In genomic region chr21:44984428-44984791, GRCh38 we compare ENCODE assay signal across 1 cellular context.
A peak's percentile ranks its signal among the peaks of the same experiment; 100 is the strongest.
TF ChIP-seq lines count a peak whose summit lies in the region.

No MANE protein-coding gene starts in this region.

TF ChIP-seq in HepG2, 621 proteins besides CTCF, POLR2A, EP300 and RAD21 (continued from another document):
- TF ChIP-seq FUBP1 (CRISPR knock-in tag; IDR thresholded peaks at IDR 0.05; ENCODE audit: borderline replicate concordance) (no peak), PHB2 (IDR thresholded peaks at IDR 0.05; ENCODE audit: partially characterized antibody) (no peak), ATF6 (CRISPR knock-in tag; conservative IDR thresholded peaks at IDR 0.05) (no peak), GMEB2 (CRISPR knock-in tag; IDR thresholded peaks at IDR 0.05; ENCODE audit: low read depth) (no peak), ARNT (IDR thresholded peaks at IDR 0.05) (no peak), ZNF660 (CRISPR knock-in tag; IDR thresholded peaks at IDR 0.05; ENCODE audit: borderline replicate concordance, low read depth) (no peak), IKZF5 (CRISPR knock-in tag; IDR thresholded peaks at IDR 0.05) (peak; percentile 44; the same call in 1 of the 2 replicates), FOXK1 (CRISPR knock-in tag; IDR thresholded peaks at IDR 0.05; ENCODE audit: borderline replicate concordance, low read depth) (no peak), ZSCAN21 (CRISPR knock-in tag; IDR thresholded peaks at IDR 0.05; ENCODE audit: borderline replicate concordance) (no peak), HIC2 (CRISPR knock-in tag; IDR thresholded peaks at IDR 0.05; ENCODE audit: low read depth) (no peak; the same call in 1 of the 2 replicates)
